In the genomic region with DNA sequence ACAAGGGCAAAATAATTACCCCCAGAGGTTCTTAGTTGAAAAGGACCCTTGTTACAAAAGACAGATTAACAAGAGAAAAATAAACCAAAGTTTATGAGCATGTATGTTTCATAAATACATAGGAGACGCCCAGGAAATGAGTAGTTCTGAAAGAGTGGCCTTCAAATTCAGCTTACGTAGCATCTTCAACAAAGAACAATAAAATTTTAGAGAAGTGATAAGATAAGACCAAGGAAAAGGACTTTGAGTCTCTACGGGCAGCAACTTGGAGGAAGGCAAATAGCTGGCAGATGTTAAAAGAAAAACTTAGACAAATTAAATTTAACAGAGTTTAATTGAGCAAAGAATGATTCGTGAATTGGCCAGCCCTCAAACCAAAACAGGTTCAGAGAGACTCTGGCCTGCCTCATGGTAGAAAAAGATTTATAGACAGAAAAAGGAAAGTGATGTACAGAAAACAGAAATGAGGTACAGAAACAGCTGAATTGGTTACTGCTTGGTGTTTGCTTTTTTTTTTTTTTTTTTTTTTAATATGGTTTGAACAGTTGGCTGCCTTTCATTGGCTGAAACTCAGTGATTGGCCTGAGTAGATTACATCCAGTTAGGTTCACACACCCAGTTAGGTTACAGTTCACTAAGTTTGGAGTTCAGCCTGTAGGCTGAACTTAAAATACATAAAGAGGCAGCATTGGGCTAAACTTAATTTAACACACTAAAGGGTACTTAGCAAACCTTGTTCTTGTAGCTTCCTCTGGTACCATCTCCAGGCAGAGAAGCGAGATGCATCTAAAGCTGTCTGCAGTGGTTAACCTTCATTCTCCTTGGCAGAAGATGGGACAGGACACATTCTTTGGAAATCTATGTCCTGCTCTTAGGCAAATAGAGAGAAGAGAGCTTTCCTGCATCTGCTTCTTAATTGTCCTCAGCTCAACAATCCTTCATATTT, we compare ENCODE assay signal across 26 cellular contexts. TPM values are rescaled to one million over a fixed set of nuclear protein-coding genes. Genes with fewer than 3 reads are reported as not detected.
DNase-seq lines count a peak whose midpoint lies in the region; ATAC-seq and TF ChIP-seq lines count a peak whose summit lies in the region.
"Had no signal": no experiment of that assay in that cellular context is flagged by ENCODE, and none has a peak within 500 bp of the region (broad histone marks: within the 10 kb centered on the region; RNA-seq: fewer than 3 reads in every experiment).

No MANE protein-coding gene starts in this region.

- H3K27ac Mint-ChIP-seq in activated CD4-positive, alpha-beta memory T cell treated with anti-CD3 and anti-CD28 coated beads, Interleukin-2, amount 10 ng/mL, durations not matched to agents 7 days and 5 days: peak overlapping the region; percentile 47
- H3K27ac Mint-ChIP-seq in activated CD4-positive, alpha-beta memory T cell treated with anti-CD3 and anti-CD28 coated beads for 36 hours: no peak overlapping the region
- peak overlapping the region; percentile 86 for H3K27ac Mint-ChIP-seq in activated T-helper 17 cell treated with anti-CD3 and anti-CD28 coated beads, Interleukin-2, amount 50 U/mL, for 72 hours
- H3K27ac Mint-ChIP-seq: activated CD4-positive, alpha-beta T cell treated with anti-CD3 and anti-CD28 coated beads, Interleukin-2, amount 10 ng/mL, durations not matched to agents 7 days and 5 days; stimulated activated naive CD8-positive, alpha-beta T cell treated with anti-CD3 and anti-CD28 coated beads, Interleukin-15, amount 100 ng/mL, for 72 hours; type B pancreatic cell had no signal

- no peak for TF ChIP-seq EP300 in stomach (IDR thresholded peaks at IDR 0.05)

- peak; percentile 61 for ATAC-seq in activated T-helper 17 cell treated with anti-CD3 and anti-CD28 coated beads, Interleukin-2, amount 50 U/mL, for 72 hours (replicated peaks)
- ATAC-seq: HepG2; stimulated activated naive CD8-positive, alpha-beta T cell treated with anti-CD3 and anti-CD28 coated beads, Interleukin-15, amount 100 ng/mL, for 72 hours had no signal

- peaks cover 3 to 11% (median 9%) of the 10 kb centered on the region in 4 donors for H3K4me1 ChIP-seq in stomach
- H3K4me1 ChIP-seq: HAP-1 had no signal

- TF ChIP-seq POLR2A in stomach (IDR thresholded peaks at IDR 0.05): no peak

- H3K27ac ChIP-seq in stomach: peak overlapping the region; percentile 25 to 65 (median 46)
- H3K27ac ChIP-seq: skin epidermis had no signal

- H3K4me3 ChIP-seq in fibroblast of villous mesenchyme (ENCODE audit: low read depth, low read length) (no peak overlapping the region), stomach (no peak overlapping the region)
- H3K4me3 ChIP-seq: BLaER1 treated with 17β-estradiol and CSF1 and Interleukin-3, amounts not matched to agents 10 nM and 100 nM; HAP-1; skin epidermis had no signal

- peaks cover 13% of the 10 kb centered on the region for H3K4me1 Mint-ChIP-seq in activated CD4-positive, alpha-beta memory T cell treated with anti-CD3 and anti-CD28 coated beads, Interleukin-2, amount 10 ng/mL, durations not matched to agents 7 days and 5 days
- H3K4me1 Mint-ChIP-seq in activated CD4-positive, alpha-beta memory T cell treated with anti-CD3 and anti-CD28 coated beads for 36 hours (ENCODE audit: low read depth): peaks cover 5% of the 10 kb centered on the region
- peaks cover 13% of the 10 kb centered on the region for H3K4me1 Mint-ChIP-seq in activated T-helper 17 cell treated with anti-CD3 and anti-CD28 coated beads, Interleukin-2, amount 50 U/mL, for 72 hours
- H3K4me1 Mint-ChIP-seq: stimulated activated naive CD8-positive, alpha-beta T cell treated with anti-CD3 and anti-CD28 coated beads, Interleukin-15, amount 100 ng/mL, for 72 hours had no signal

- H3K9me3 ChIP-seq in stomach: no peaks in the 10 kb centered on the region

- CTCF ChIA-PET in activated CD4-positive, alpha-beta memory T cell treated with anti-CD3 and anti-CD28 coated beads, Interleukin-2, amount 10 ng/mL, durations not matched to agents 7 days and 5 days (lab: Charles Lee): interaction anchor here (0.7 to 2.1 kb wide), 7 partner anchors 16 to 179 kb away, joined by 3 to 7 read pairs (median 3); a partner anchor contains a TSS
- CTCF ChIA-PET in activated CD4-positive, alpha-beta memory T cell treated with anti-CD3 and anti-CD28 coated beads for 36 hours (lab: Charles Lee): interaction anchor here (0.7 to 2.5 kb wide), 9 partner anchors 12 to 165 kb away, joined by 3 to 12 read pairs (median 4); a partner anchor contains a TSS

- intact Hi-C loops in activated CD4-positive, alpha-beta memory T cell treated with anti-CD3 and anti-CD28 coated beads for 36 hours (cut with micrococcal nuclease): no loop called here
- intact Hi-C loops in stomach (cut with DNase I; ENCODE audit: low total_unique reads): no loop called here

- H3K4me3 Mint-ChIP-seq in activated CD4-positive, alpha-beta memory T cell treated with anti-CD3 and anti-CD28 coated beads, Interleukin-2, amount 10 ng/mL, durations not matched to agents 7 days and 5 days: no peak overlapping the region
- H3K4me3 Mint-ChIP-seq in activated CD4-positive, alpha-beta memory T cell treated with anti-CD3 and anti-CD28 coated beads for 36 hours: no peak overlapping the region
- H3K4me3 Mint-ChIP-seq in activated T-helper 17 cell treated with anti-CD3 and anti-CD28 coated beads, Interleukin-2, amount 50 U/mL, for 72 hours: peak overlapping the region; percentile 64
- H3K4me3 Mint-ChIP-seq: activated CD4-positive, alpha-beta T cell treated with anti-CD3 and anti-CD28 coated beads, Interleukin-2, amount 10 ng/mL, durations not matched to agents 7 days and 5 days; nephron; stimulated activated naive CD8-positive, alpha-beta T cell treated with anti-CD3 and anti-CD28 coated beads, Interleukin-15, amount 100 ng/mL, for 72 hours; type B pancreatic cell had no signal

- H3K36me3 Mint-ChIP-seq in activated CD4-positive, alpha-beta memory T cell treated with anti-CD3 and anti-CD28 coated beads, Interleukin-2, amount 10 ng/mL, durations not matched to agents 7 days and 5 days (ENCODE audit: low read depth): no peaks in the 10 kb centered on the region
- no peaks in the 10 kb centered on the region for H3K36me3 Mint-ChIP-seq in activated CD4-positive, alpha-beta memory T cell treated with anti-CD3 and anti-CD28 coated beads for 36 hours
- H3K36me3 Mint-ChIP-seq in activated T-helper 17 cell treated with anti-CD3 and anti-CD28 coated beads, Interleukin-2, amount 50 U/mL, for 72 hours (ENCODE audit: low read depth): no peaks in the 10 kb centered on the region
- H3K36me3 Mint-ChIP-seq: type B pancreatic cell had no signal

- H3K27me3 Mint-ChIP-seq in activated CD4-positive, alpha-beta memory T cell treated with anti-CD3 and anti-CD28 coated beads, Interleukin-2, amount 10 ng/mL, durations not matched to agents 7 days and 5 days: no peaks in the 10 kb centered on the region
- H3K27me3 Mint-ChIP-seq in activated CD4-positive, alpha-beta memory T cell treated with anti-CD3 and anti-CD28 coated beads for 36 hours: peaks cover 6% of the 10 kb centered on the region
- H3K27me3 Mint-ChIP-seq in activated T-helper 17 cell treated with anti-CD3 and anti-CD28 coated beads, Interleukin-2, amount 50 U/mL, for 72 hours: no peaks in the 10 kb centered on the region

- 37 to 51% (median 40%) methylated on average over 5 of the region's 5 CpGs for WGBS in stomach, 5 donors

- peaks cover 2% of the 10 kb centered on the region for H3K9me3 Mint-ChIP-seq in activated CD4-positive, alpha-beta memory T cell treated with anti-CD3 and anti-CD28 coated beads, Interleukin-2, amount 10 ng/mL, durations not matched to agents 7 days and 5 days
- no peaks in the 10 kb centered on the region for H3K9me3 Mint-ChIP-seq in activated CD4-positive, alpha-beta memory T cell treated with anti-CD3 and anti-CD28 coated beads for 36 hours
- no peaks in the 10 kb centered on the region for H3K9me3 Mint-ChIP-seq in activated T-helper 17 cell treated with anti-CD3 and anti-CD28 coated beads, Interleukin-2, amount 50 U/mL, for 72 hours
- H3K9me3 Mint-ChIP-seq: activated CD4-positive, alpha-beta T cell treated with anti-CD3 and anti-CD28 coated beads, Interleukin-2, amount 10 ng/mL, durations not matched to agents 7 days and 5 days; stimulated activated naive CD8-positive, alpha-beta T cell treated with anti-CD3 and anti-CD28 coated beads, Interleukin-15, amount 100 ng/mL, for 72 hours; type B pancreatic cell had no signal

- H3K36me3 ChIP-seq in stomach: no peaks in the 10 kb centered on the region
- H3K36me3 ChIP-seq: BLaER1 treated with 17β-estradiol and CSF1 and Interleukin-3, amounts not matched to agents 10 nM and 100 nM had no signal

- POLR2A ChIA-PET in activated CD4-positive, alpha-beta memory T cell treated with anti-CD3 and anti-CD28 coated beads, Interleukin-2, amount 10 ng/mL, durations not matched to agents 7 days and 5 days (lab: Charles Lee): interaction anchor here (0.9 to 3.0 kb wide), 5 partner anchors 17 to 83 kb away, joined by 3 to 14 read pairs (median 7); a partner anchor contains a TSS
- POLR2A ChIA-PET in activated CD4-positive, alpha-beta memory T cell treated with anti-CD3 and anti-CD28 coated beads for 36 hours (lab: Charles Lee): no interaction called here

- TF ChIP-seq CTCF in fibroblast of villous mesenchyme (IDR thresholded peaks at IDR 0.05; ENCODE audit: insufficient read depth, low read depth, low read length): no peak
- TF ChIP-seq CTCF in stomach (IDR thresholded peaks at IDR 0.05): no peak

- H3K27me3 ChIP-seq in stomach: no peaks in the 10 kb centered on the region
- H3K27me3 ChIP-seq: BLaER1 treated with 17β-estradiol and CSF1 and Interleukin-3, amounts not matched to agents 10 nM and 100 nM had no signal

- DNase-seq in activated CD4-positive, alpha-beta memory T cell treated with anti-CD3 and anti-CD28 coated beads, Interleukin-2, amount 10 ng/mL, durations not matched to agents 7 days and 5 days: no peak
- no peak for DNase-seq in activated CD4-positive, alpha-beta memory T cell treated with anti-CD3 and anti-CD28 coated beads for 36 hours
- DNase-seq in fibroblast of villous mesenchyme (ENCODE audit: low read depth): peak; percentile 39
- DNase-seq in stomach: no peak
- DNase-seq in activated CD4-positive, alpha-beta T cell treated with anti-CD3 and anti-CD28 coated beads for 1 hour: no peak
- no peak for DNase-seq in NCI-H82 treated with DMSO at 0.1 percent for 48 hours (lab: John Stamatoyannopoulos, UW; ENCODE audit: unreplicated experiment)
- DNase-seq in ureter (ENCODE audit: low spot score): no peak
- DNase-seq: 8988T; activated CD4-positive, alpha-beta T cell treated with anti-CD3 and anti-CD28 coated beads, Interleukin-2, amount 10 ng/mL, durations not matched to agents 7 days and 5 days; activated CD8-positive, alpha-beta memory T cell treated with anti-CD3 and anti-CD28 coated beads, Interleukin-2, amount 50 U/mL, for 48 hours; activated naive CD4-positive, alpha-beta T cell; amygdala; cerebellar nuclear complex; mesendoderm; NCI-H146; stimulated activated CD4-positive, alpha-beta T cell treated with anti-CD3 and anti-CD28 coated beads, Interleukin-2, amount 100 ng/mL, for 48 hours; stimulated activated naive CD8-positive, alpha-beta T cell treated with anti-CD3 and anti-CD28 coated beads, Interleukin-15, amount 100 ng/mL, for 72 hours had no signal

RNA-seq across cellular contexts. Expression of a gene that starts 23.2 kb away (rescaled TPM):
- under 1 TPM; 0.23 to 0.40 TPM for total RNA-seq in activated CD4-positive, alpha-beta memory T cell treated with anti-CD3 and anti-CD28 coated beads, Interleukin-2, amount 10 ng/mL, durations not matched to agents 7 days and 5 days
- 1 to 10 TPM; 1.5 TPM for total RNA-seq in activated CD4-positive, alpha-beta memory T cell treated with anti-CD3 and anti-CD28 coated beads for 36 hours
- 1 to 10 TPM in 1 of 2 donors, under 1 TPM in 1; 0.76 to 1.5 TPM for total RNA-seq in activated T-helper 17 cell treated with anti-CD3 and anti-CD28 coated beads, Interleukin-2, amount 50 U/mL, for 72 hours
- total RNA-seq in fibroblast of villous mesenchyme (not detected in 2 replicates), stomach (10 to 100 TPM in 3 of 5 donors, 1 to 10 TPM in 1, not detected in 1; 2.3 to 30.3 (median 22.3) TPM), ureter (2.8 TPM)
- 10 to 100 TPM in 2 of 3 donors, 1 to 10 TPM in 1; 6.1 to 13.1 (median 11.8) TPM for polyA plus RNA-seq in stomach
- total RNA-seq: activated CD4-positive, alpha-beta T cell treated with anti-CD3 and anti-CD28 coated beads, Interleukin-2, amount 10 ng/mL, durations not matched to agents 7 days and 5 days; HepG2; M059J had no signal
- polyA plus RNA-seq: HepG2, keratinocyte had no signal
